ENCODE assay signal across 28 cellular contexts in the genomic region with DNA sequence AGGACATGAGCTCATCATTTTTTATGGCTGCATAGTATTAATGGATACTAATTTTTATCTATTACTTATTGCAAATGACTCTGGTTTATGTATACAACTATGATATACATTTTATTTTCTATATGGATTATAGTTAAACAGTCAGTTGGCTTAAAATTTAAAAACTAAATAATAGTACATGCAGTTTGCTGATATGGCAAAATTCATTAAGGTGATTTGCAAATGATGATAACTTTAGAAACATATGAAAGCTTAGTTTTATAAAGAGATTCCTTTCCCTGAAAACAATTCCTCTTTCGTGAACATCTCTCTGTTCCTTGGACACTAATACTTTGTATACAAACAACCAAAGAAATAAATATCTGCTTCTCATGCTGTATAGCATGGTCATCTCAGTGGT.
"Had no signal": no experiment of that assay in that cellular context is flagged by ENCODE, and none has a peak within 500 bp of the region (broad histone marks: within the 10 kb centered on the region; RNA-seq: fewer than 3 reads in every experiment).

No MANE protein-coding gene starts in this region.

- H3K4me1 ChIP-seq: esophagus squamous epithelium, gastrocnemius medialis, heart right ventricle, left lung, lower lobe of right lung had no signal

- H3K27ac ChIP-seq: coronary artery, dorsolateral prefrontal cortex, epithelial cell of prostate, esophagus squamous epithelium, gastrocnemius medialis, heart right ventricle, left lung, lower lobe of right lung had no signal

- H3K36me3 ChIP-seq: esophagus squamous epithelium, gastrocnemius medialis, heart right ventricle, left lung, lower lobe of right lung had no signal

- FAIRE-seq: colon, endometrium, islet of Langerhans, keratinocyte had no signal

- ATAC-seq: effector memory CD8-positive, alpha-beta T cell; esophagus mucosa; gastrocnemius medialis; heart right ventricle; left cardiac atrium; left lung; left ventricle myocardium superior; lower lobe of right lung; mucosa of descending colon had no signal

- H3K27me3 ChIP-seq: dorsolateral prefrontal cortex, esophagus squamous epithelium, gastrocnemius medialis, heart right ventricle, left lung had no signal

- DNase-seq: dermis blood vessel endothelial cell; dorsolateral prefrontal cortex; effector CD4-positive, alpha-beta T cell; effector memory CD8-positive, alpha-beta T cell; endodermal cell; erythroblast; esophagus squamous epithelium; foreskin fibroblast; foreskin melanocyte; gastrocnemius medialis; glutamatergic neuron; head of caudate nucleus; heart right ventricle; hippocampal formation; left cardiac atrium; left lung; left ventricle myocardium superior; lower lobe of right lung; mesenchymal stem cell; mucosa of descending colon; naive B cell had no signal

- H3K4me3 ChIP-seq: coronary artery, dorsolateral prefrontal cortex, esophagus squamous epithelium, gastrocnemius medialis, heart right ventricle, left lung, lower lobe of right lung, mucosa of descending colon had no signal

- H3K9me3 ChIP-seq: gastrocnemius medialis, lower lobe of right lung, mucosa of descending colon had no signal
